In genomic region chr3:36546196-36546595, GRCh38 we compare ENCODE assay signal across 8 cellular contexts.
"Had no signal": no experiment of that assay in that cellular context is flagged by ENCODE, and none has a peak within 500 bp of the region (broad histone marks: within the 10 kb centered on the region; RNA-seq: fewer than 3 reads in every experiment).

No MANE protein-coding gene starts in this region.

- H3K27me3 ChIP-seq: stomach had no signal

- H3K4me1 ChIP-seq: stomach had no signal

- H3K27ac ChIP-seq: stomach had no signal

- DNase-seq: activated CD4-positive, alpha-beta T cell treated with anti-CD3 and anti-CD28 coated beads, Interleukin-2, amount 10 ng/mL, durations not matched to agents 24 days and 14 days; central memory CD4-positive, alpha-beta T cell; effector memory CD4-positive, alpha-beta T cell; mammary epithelial cell; stimulated activated CD4-positive, alpha-beta T cell treated with anti-CD3 and anti-CD28 coated beads, Interleukin-2, amount 100 ng/mL, for 48 hours; stomach had no signal

- H3K4me3 ChIP-seq: stomach had no signal

- H3K36me3 ChIP-seq: stomach had no signal

- ATAC-seq: sciatic nerve, WTC11 had no signal
